Comparison of ENCODE assay signal across 26 cellular contexts in the genomic region with DNA sequence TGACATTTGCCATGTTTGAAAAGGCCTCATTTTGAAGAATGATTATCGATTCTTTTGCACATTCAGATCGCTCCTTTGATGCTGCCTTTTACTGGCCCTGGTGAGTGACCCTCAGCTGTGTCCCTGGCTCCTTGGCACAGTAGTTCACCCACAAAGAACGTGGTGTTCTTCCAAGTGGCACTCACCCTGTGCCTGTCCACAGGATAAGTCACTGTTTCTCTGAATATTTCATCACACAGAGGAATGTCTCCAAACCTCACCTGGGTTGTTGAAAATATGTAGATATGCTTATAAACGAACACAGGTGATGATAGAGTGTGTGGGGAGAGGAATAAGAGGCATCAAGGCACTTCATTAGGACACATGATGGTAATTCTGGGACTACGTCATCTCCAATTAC.
"Had no signal": no experiment of that assay in that cellular context is flagged by ENCODE, and none has a peak within 500 bp of the region (broad histone marks: within the 10 kb centered on the region; RNA-seq: fewer than 3 reads in every experiment).

No MANE protein-coding gene starts in this region.

- FAIRE-seq: keratinocyte had no signal

- H3K4me1 ChIP-seq: left ventricle myocardium inferior, prostate gland, transverse colon, uterus had no signal

- H3K36me3 ChIP-seq: left ventricle myocardium inferior, ovary, prostate gland, transverse colon, uterus had no signal

- H3K4me3 ChIP-seq: left ventricle myocardium inferior, ovary, prostate gland, skin epidermis, transverse colon, uterus had no signal

- H3K27ac ChIP-seq: left ventricle myocardium inferior, ovary, prostate gland, skin epidermis, transverse colon, uterus had no signal

- ATAC-seq: left cardiac atrium; natural killer cell; right cardiac atrium; sciatic nerve; stimulated activated memory B cell treated with anti-CD40 and anti-IgM and Interleukin-4, amounts not matched to agents 10 μg/mL and 1 μg/mL and 100 μg/mL, for 72 hours; stimulated activated naive CD8-positive, alpha-beta T cell treated with anti-CD3 and anti-CD28 coated beads, Interleukin-15, amount 100 ng/mL, for 72 hours had no signal

- DNase-seq: head of caudate nucleus; hippocampal formation; kidney glomerular epithelial cell; left cardiac atrium; left ventricle myocardium inferior; mesendoderm; naive B cell; natural killer cell; ovary; retina; right cardiac atrium; stimulated activated CD4-positive, alpha-beta T cell treated with anti-CD3 and anti-CD28 coated beads, Interleukin-12 subunit alpha, Interleukin-12 subunit beta, amount 100 ng/mL, for 4 hours; stimulated activated CD4-positive, alpha-beta T cell treated with anti-CD3 and anti-CD28 coated beads, Interleukin-15, amount 100 ng/mL, for 24 hours; stimulated activated CD4-positive, alpha-beta T cell treated with anti-CD3 and anti-CD28 coated beads, Interleukin-2, amount 100 ng/mL, for 24 hours; stimulated activated CD4-positive, alpha-beta T cell treated with anti-CD3 and anti-CD28 coated beads, Interleukin-4, amount 100 ng/mL, for 4 hours; stimulated activated CD8-positive, alpha-beta memory T cell treated with anti-CD3 and anti-CD28 coated beads, Interleukin-4, amount 100 ng/mL, for 48 hours; stimulated activated naive CD4-positive, alpha-beta T cell treated with Interleukin-2 at 50 U/mL for 16 hours; stimulated activated naive CD8-positive, alpha-beta T cell treated with anti-CD3 and anti-CD28 coated beads, Interleukin-15, amount 100 ng/mL, for 72 hours; substantia nigra; transverse colon; uterus had no signal

- H3K27me3 ChIP-seq: ovary, transverse colon, uterus had no signal

- H3K9me3 ChIP-seq: left ventricle myocardium inferior, ovary, prostate gland, transverse colon, uterus had no signal
